ENCODE assay signal across 8 cellular contexts in the genomic region with DNA sequence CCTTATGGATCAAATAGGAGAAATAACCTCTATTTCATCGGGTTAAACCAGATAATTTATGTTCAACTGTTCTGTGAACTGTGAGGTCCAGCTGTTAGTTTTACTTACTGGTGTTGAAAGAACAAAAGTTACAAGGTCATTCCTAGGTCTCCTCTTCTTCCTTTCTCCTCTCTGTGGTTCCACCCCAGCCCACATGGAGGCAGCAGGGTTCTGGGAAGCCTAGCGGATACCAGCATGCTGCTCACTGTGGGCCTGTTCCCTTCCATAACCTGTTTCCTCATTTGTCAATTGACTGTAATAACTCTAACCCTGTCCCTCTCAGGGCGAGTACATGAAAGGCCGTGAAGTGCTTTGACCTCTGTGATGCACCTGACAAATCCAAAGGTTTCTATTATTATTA. TPM values are rescaled to one million over a fixed set of nuclear protein-coding genes. Genes with fewer than 3 reads are reported as not detected.
DNase-seq lines count a peak whose midpoint lies in the region; ATAC-seq, FAIRE-seq and TF ChIP-seq lines count a peak whose summit lies in the region.

No MANE protein-coding gene starts in this region.

- H3K36me3 Mint-ChIP-seq in immature natural killer cell: peaks cover 7 to 13% (median 11%) of the 10 kb centered on the region in 3 donors

- H3K4me3 Mint-ChIP-seq in immature natural killer cell: no peak overlapping the region

- peak overlapping the region in 1 of 6 donors; percentile 80 for H3K27ac Mint-ChIP-seq in immature natural killer cell

- no peaks in the 10 kb centered on the region for H3K9me3 Mint-ChIP-seq in immature natural killer cell

- peak; percentile 56 for TF ChIP-seq CTCF in D721Med (IDR thresholded peaks at IDR 0.05; ENCODE audit: insufficient read depth, missing control alignments)
- TF ChIP-seq CTCF in WERI-Rb-1 (IDR thresholded peaks at IDR 0.05; ENCODE audit: low read depth, low read length): peak; percentile 85
- TF ChIP-seq CTCF in left ventricle myocardium inferior (IDR thresholded peaks at IDR 0.05; ENCODE audit: borderline replicate concordance): peak; percentile 87

- H3K4me1 ChIP-seq in left ventricle myocardium inferior: peaks cover 25% of the 10 kb centered on the region

- H3K36me3 ChIP-seq in WERI-Rb-1: peaks cover 48% of the 10 kb centered on the region
- H3K36me3 ChIP-seq in left ventricle myocardium inferior: peaks cover 25% of the 10 kb centered on the region

- DNase-seq in D721Med (ENCODE audit: insufficient read length, low spot score): no peak
- peak; percentile 64 to 77 for DNase-seq in Kasumi-1 (lab: John Stamatoyannopoulos, UW)
- peak; percentile 84 for DNase-seq in WERI-Rb-1
- peak; percentile 76 for DNase-seq in left ventricle myocardium inferior
- peak; percentile 84 for DNase-seq in sciatic nerve (ENCODE audit: low spot score)
- DNase-seq in activated CD4-positive, alpha-beta T cell treated with anti-CD3 and anti-CD28 coated beads, Interleukin-2, amount 50 U/mL, for 1 hour: no peak
- no peak for DNase-seq in immature natural killer cell
- no peak for DNase-seq in activated naive CD4-positive, alpha-beta T cell (lab: John Stamatoyannopoulos, UW)

- H3K27me3 ChIP-seq in WERI-Rb-1 (ENCODE audit: insufficient read depth, low read depth, severe bottlenecking): no peaks in the 10 kb centered on the region
- no peaks in the 10 kb centered on the region for H3K27me3 ChIP-seq in left ventricle myocardium inferior (ENCODE audit: low read depth)

- FAIRE-seq in D721Med (lab: Jason Lieb, UNC): peak; percentile 32

- intact Hi-C loops in left ventricle myocardium inferior (cut with micrococcal nuclease) (loop anchor here (10.0 kb wide), 1 partner anchor 211 kb away; no protein-coding TSS in a partner anchor), sciatic nerve (cut with DNase I) (loop anchor here (10.0 kb wide), 1 partner anchor 261 kb away; no protein-coding TSS in a partner anchor)

- H3K27me3 Mint-ChIP-seq in immature natural killer cell (ENCODE audit: low read depth in 3 of 3): peaks cover 0 to 2% (median 2%) of the 10 kb centered on the region in 3 donors

- H3K27ac ChIP-seq in WERI-Rb-1: peak overlapping the region; percentile 49
- H3K27ac ChIP-seq in left ventricle myocardium inferior (replicated peaks): peak overlapping the region; percentile 58

- peaks cover 0 to 2% of the 10 kb centered on the region in 2 donors for H3K4me1 Mint-ChIP-seq in immature natural killer cell

- ATAC-seq in sciatic nerve: peak; percentile 89

- H3K4me3 ChIP-seq in WERI-Rb-1 (ENCODE audit: low read depth, low read length): no peak overlapping the region
- H3K4me3 ChIP-seq in left ventricle myocardium inferior: no peak overlapping the region

- H3K9me3 ChIP-seq in WERI-Rb-1 (ENCODE audit: severe bottlenecking) (no peaks in the 10 kb centered on the region), left ventricle myocardium inferior (replicated peaks) (no peaks in the 10 kb centered on the region)

RNA-seq across cellular contexts. Expression of a gene that starts 27.8 kb away (rescaled TPM):
- total RNA-seq in left ventricle myocardium inferior: 1.6 TPM
- total RNA-seq in sciatic nerve: 9.4 TPM
- 1 to 10 TPM; 2.8 to 5.4 (median 3.6) TPM for polyA plus RNA-seq in immature natural killer cell

Comparison
In these comparisons a context has a peak if more than half of its experiments do, and no peak if none do; other contexts are left out.
1. DNase-seq: peak in Kasumi-1 (2 of 2), WERI-Rb-1 (single experiment), left ventricle myocardium inferior (single experiment) and sciatic nerve (single experiment); none in D721Med (single experiment), activated CD4-positive, alpha-beta T cell treated with anti-CD3 and anti-CD28 coated beads, Interleukin-2, amount 50 U/mL, for 1 hour (single experiment), immature natural killer cell (0 of 3) and activated naive CD4-positive, alpha-beta T cell (0 of 4).
2. Peak in every context shown above with its lines, with median percentiles within 50 percentile points of each other: CTCF ChIP-seq.